Comparison of ENCODE assay signal across 8 cellular contexts in the genomic region with DNA sequence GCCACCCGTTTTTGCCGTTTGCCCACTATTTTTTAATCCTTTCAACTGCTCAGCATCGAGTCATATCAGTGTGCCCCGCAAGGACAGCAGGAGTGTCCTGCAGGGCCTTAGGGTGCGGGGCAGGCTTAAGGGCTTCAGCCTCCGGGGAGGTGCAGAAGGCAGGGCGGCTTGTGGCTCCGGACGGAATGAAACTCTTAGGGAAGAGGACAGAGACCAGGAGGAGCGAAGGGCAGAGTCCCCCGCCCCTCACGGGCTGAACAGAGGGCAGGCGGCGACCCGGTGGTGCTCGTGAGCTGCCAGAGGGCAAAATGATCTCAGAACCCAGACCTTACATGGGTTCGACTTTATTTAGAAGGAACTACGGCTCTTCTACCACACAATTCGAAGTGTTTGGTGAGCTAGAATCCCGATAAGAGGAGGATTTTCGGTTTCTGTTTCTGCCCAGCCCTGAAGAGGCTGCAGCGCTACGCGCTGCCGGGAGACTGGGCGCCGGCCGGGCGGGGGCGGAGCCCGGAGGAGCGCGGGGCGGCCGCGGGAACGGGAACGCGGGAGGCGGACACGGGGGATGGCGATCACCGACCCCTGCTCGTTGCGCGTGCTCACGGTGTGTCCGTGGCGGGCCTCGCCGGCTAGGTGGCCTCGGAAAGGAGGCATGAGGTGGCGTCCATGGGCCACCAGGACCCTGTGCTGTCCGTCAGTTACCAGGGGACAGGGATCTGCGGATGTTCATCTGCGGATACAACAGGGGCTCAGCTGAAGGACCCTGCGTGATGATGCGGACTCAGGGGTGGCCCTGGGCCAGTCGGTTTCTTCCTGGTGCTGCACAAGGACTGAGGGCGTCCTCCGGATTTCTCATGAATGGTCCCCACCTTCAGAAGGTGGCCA. TPM values are rescaled to one million over a fixed set of nuclear protein-coding genes. Genes with fewer than 3 reads are reported as not detected.
A peak's percentile ranks its signal among the peaks of the same experiment; 100 is the strongest.
DNase-seq lines count a peak whose midpoint lies in the region; TF ChIP-seq lines count a peak whose summit lies in the region.

No MANE protein-coding gene starts in this region.

- POLR2A ChIA-PET in HEK293 (lab: Yijun Ruan, JAX): interaction anchor here (0.6 kb wide), 1 partner anchor 1121 kb away, joined by 3 read pairs; no protein-coding TSS in a partner anchor

- H3K4me1 ChIP-seq in HEK293 (ENCODE audit: control insufficient read depth, insufficient read depth, low read length): no peaks in the 10 kb centered on the region; the same call in 1 of the 2 replicates

- peak overlapping the region; percentile 60 for H3K4me3 ChIP-seq in HEK293 (ENCODE audit: low read depth, low read length)
- H3K4me3 ChIP-seq in kidney epithelial cell (ENCODE audit: low read depth, low read length): peak overlapping the region; percentile 67

- H3K27me3 ChIP-seq in kidney epithelial cell (ENCODE audit: control insufficient read depth, insufficient read depth, low read length): no peaks in the 10 kb centered on the region

- TF ChIP-seq CTCF in HEK293 (tag by site-specific recombination; IDR thresholded peaks at IDR 0.05) (no peak), VCaP (conservative IDR thresholded peaks at IDR 0.05) (no peak), kidney epithelial cell (IDR thresholded peaks at IDR 0.05; ENCODE audit: insufficient read depth, low read length, poor library complexity, severe bottlenecking) (no peak)

- CTCF ChIA-PET in HEK293 (lab: Yijun Ruan, JAX): interaction anchor here (0.6 to 0.7 kb wide), 3 partner anchors 184 to 618 kb away, joined by 3 to 5 read pairs (median 3); no protein-coding TSS in a partner anchor

- H3K27ac ChIP-seq in HEK293 (ENCODE audit: extremely low read depth, low read depth, low read length) (no peak overlapping the region; the same call in 1 of the 2 replicates), VCaP (peak overlapping the region; percentile 67)

- DNase-seq in NCI-H1417 (lab: John Stamatoyannopoulos, UW) (peak; percentile 6 to 83 (median 69)), NCI-H1417 treated with DMSO at 0.1 percent for 48 hours (lab: John Stamatoyannopoulos, UW) (no peak), MV-4-11 (lab: John Stamatoyannopoulos, UW) (peak; percentile 66), cerebellum (ENCODE audit: low spot score) (peak; percentile 27), kidney epithelial cell (ENCODE audit: low read depth) (peak; percentile 19)
- DNase-seq in stimulated activated CD4-positive, alpha-beta T cell treated with anti-CD3 and anti-CD28 coated beads, Interleukin-15, amount 100 ng/mL, for 48 hours (ENCODE audit: low read depth in 2 of 2): peak; percentile 21 to 42

- H3K36me3 ChIP-seq in HEK293 (ENCODE audit: control insufficient read depth in 2 of 2, insufficient read depth in 1 of 2, low read length in 2 of 2): no peaks in the 10 kb centered on the region
- H3K36me3 ChIP-seq in kidney epithelial cell (ENCODE audit: control insufficient read depth, insufficient read depth, low read length): no peaks in the 10 kb centered on the region

- H3K9me3 ChIP-seq in HEK293 (ENCODE audit: control insufficient read depth, insufficient read depth, low read depth, low read length): no peaks in the 10 kb centered on the region

TF ChIP-seq in HEK293, 187 proteins besides CTCF, POLR2A, EP300 and RAD21 (continues in another document):
- TF ChIP-seq ZNF792 (tag by site-specific recombination; IDR thresholded peaks at IDR 0.05) (no peak), ZNF501 (tag by site-specific recombination; IDR thresholded peaks at IDR 0.05) (no peak), ZNF830 (tag by site-specific recombination; IDR thresholded peaks at IDR 0.05; ENCODE audit: low read depth) (no peak), ZNF211 (tag by site-specific recombination; IDR thresholded peaks at IDR 0.05; ENCODE audit: low read depth) (no peak), ZNF624 (tag by site-specific recombination; IDR thresholded peaks at IDR 0.05) (no peak), ZNF626 (tag by site-specific recombination; IDR thresholded peaks at IDR 0.05) (no peak), PRDM1 (tag by site-specific recombination; IDR thresholded peaks at IDR 0.05) (no peak), ZBTB7A (tag by site-specific recombination; IDR thresholded peaks at IDR 0.05; ENCODE audit: low read depth) (no peak), ZFP3 (tag by site-specific recombination; IDR thresholded peaks at IDR 0.05; ENCODE audit: low read depth) (no peak), EGR2 (tag by site-specific recombination; IDR thresholded peaks at IDR 0.05; ENCODE audit: low read depth) (no peak), ZNF335 (tag by site-specific recombination; conservative IDR thresholded peaks at IDR 0.05) (peak; percentile 84), ZNF23 (tag by site-specific recombination; IDR thresholded peaks at IDR 0.05; ENCODE audit: borderline replicate concordance) (no peak), ZBTB21 (tag by site-specific recombination; IDR thresholded peaks at IDR 0.05) (no peak), ZFP37 (tag by site-specific recombination; IDR thresholded peaks at IDR 0.05) (no peak), KLF16 (tag by site-specific recombination; IDR thresholded peaks at IDR 0.05) (no peak), ZNF785 (tag by site-specific recombination; IDR thresholded peaks at IDR 0.05) (no peak), ZBTB11 (tag by site-specific recombination; conservative IDR thresholded peaks at IDR 0.05; ENCODE audit: low read depth) (no peak), ZNF670 (tag by site-specific recombination; IDR thresholded peaks at IDR 0.05; ENCODE audit: low read depth) (no peak), ZNF677 (tag by site-specific recombination; IDR thresholded peaks at IDR 0.05) (no peak)
- TF ChIP-seq, protein P1, sequence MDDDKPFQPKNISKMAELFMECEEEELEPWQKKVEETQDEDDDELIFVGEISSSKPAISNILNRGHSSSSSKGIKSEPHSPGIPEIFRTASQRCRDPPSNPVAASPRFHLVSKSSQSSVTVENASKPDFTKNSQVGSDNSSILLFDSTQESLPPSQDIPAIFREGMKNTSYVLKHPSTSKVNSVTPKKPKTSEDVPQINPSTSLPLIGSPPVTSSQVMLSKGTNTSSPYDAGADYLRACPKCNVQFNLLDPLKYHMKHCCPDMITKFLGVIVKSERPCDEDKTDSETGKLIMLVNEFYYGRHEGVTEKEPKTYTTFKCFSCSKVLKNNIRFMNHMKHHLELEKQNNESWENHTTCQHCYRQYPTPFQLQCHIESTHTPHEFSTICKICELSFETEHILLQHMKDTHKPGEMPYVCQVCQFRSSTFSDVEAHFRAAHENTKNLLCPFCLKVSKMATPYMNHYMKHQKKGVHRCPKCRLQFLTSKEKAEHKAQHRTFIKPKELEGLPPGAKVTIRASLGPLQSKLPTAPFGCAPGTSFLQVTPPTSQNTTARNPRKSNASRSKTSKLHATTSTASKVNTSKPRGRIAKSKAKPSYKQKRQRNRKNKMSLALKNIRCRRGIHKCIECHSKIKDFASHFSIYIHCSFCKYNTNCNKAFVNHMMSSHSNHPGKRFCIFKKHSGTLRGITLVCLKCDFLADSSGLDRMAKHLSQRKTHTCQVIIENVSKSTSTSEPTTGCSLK (tag by site-specific recombination; IDR thresholded peaks at IDR 0.05): no peak
- TF ChIP-seq, protein P2, sequence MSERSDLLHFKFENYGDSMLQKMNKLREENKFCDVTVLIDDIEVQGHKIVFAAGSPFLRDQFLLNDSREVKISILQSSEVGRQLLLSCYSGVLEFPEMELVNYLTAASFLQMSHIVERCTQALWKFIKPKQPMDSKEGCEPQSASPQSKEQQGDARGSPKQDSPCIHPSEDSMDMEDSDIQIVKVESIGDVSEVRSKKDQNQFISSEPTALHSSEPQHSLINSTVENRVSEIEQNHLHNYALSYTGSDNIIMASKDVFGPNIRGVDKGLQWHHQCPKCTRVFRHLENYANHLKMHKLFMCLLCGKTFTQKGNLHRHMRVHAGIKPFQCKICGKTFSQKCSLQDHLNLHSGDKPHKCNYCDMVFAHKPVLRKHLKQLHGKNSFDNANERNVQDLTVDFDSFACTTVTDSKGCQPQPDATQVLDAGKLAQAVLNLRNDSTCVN (tag by site-specific recombination; optimal IDR thresholded peaks at IDR 0.05): peak; percentile 77
- TF ChIP-seq, protein P3, sequence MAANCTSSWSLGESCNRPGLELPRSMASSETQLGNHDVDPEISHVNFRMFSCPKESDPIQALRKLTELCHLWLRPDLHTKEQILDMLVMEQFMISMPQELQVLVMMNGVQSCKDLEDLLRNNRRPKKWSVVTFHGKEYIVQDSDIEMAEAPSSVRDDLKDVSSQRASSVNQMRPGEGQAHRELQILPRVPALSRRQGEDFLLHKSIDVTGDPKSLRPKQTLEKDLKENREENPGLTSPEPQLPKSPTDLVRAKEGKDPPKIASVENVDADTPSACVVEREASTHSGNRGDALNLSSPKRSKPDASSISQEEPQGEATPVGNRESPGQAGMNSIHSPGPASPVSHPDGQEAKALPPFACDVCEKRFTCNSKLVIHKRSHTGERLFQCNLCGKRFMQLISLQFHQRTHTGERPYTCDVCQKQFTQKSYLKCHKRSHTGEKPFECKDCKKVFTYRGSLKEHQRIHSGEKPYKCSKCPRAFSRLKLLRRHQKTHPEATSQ (tag by site-specific recombination; IDR thresholded peaks at IDR 0.05): no peak

RNA-seq across cellular contexts. Expression of gene SP100, which starts 4.3 kb away (rescaled TPM):
- total RNA-seq in cerebellum: 7.3 TPM
- 48.0 and 53.8 TPM in 2 replicates for total RNA-seq in kidney epithelial cell
